In genomic region chr20:61590236-61590635, GRCh38 we compare ENCODE assay signal across 19 cellular contexts.
DNase-seq lines count a peak whose midpoint lies in the region; ATAC-seq and TF ChIP-seq lines count a peak whose summit lies in the region.
"Had no signal": no experiment of that assay in that cellular context is flagged by ENCODE, and none has a peak within 500 bp of the region (broad histone marks: within the 10 kb centered on the region; RNA-seq: fewer than 3 reads in every experiment).

No MANE protein-coding gene starts in this region.

- H3K36me3 ChIP-seq in mesenchymal stem cell (ENCODE audit: control insufficient read depth in 1 of 2, insufficient read depth in 2 of 2, low read depth in 1 of 2, low read length in 2 of 2), result no peaks in the 10 kb centered on the region

- H3K18ac ChIP-seq in mesenchymal stem cell (ENCODE audit: low read depth in 1 of 2, low read length in 2 of 2), result no peak overlapping the region

- no peak overlapping the region for H3K4ac ChIP-seq in mesenchymal stem cell (ENCODE audit: low read depth in 1 of 2, low read length in 2 of 2)

- H2BK15ac ChIP-seq in mesenchymal stem cell (ENCODE audit: low read depth, poor library complexity, severe bottlenecking), result no peak overlapping the region

- no peak overlapping the region for H3K27ac Mint-ChIP-seq in natural killer cell treated with Interleukin-12 subunit alpha and Interleukin-12 subunit beta and Interleukin-15 and Interleukin-18, amount 100 ng/mL, for 72 hours
- no peak overlapping the region for H3K27ac Mint-ChIP-seq in natural killer cell
- H3K27ac Mint-ChIP-seq in activated T-cell treated with anti-CD3 and anti-CD28 coated beads, Interleukin-2, amount 50 U/mL, for 72 hours, result no peak overlapping the region
- H3K27ac Mint-ChIP-seq: B cell; CD4-positive, alpha-beta memory T cell; GM23338; H9 had no signal

- H3K27ac ChIP-seq in mesenchymal stem cell (ENCODE audit: low read length, poor library complexity, severe bottlenecking), result peak overlapping the region; percentile 58
- H3K27ac ChIP-seq: 22Rv1 had no signal

- H3K4me3 ChIP-seq in mesenchymal stem cell (ENCODE audit: insufficient read depth in 1 of 2, low read depth in 1 of 2, low read length in 2 of 2), result no peak overlapping the region
- H3K4me3 ChIP-seq: GM23338 had no signal

- no peak for ATAC-seq in natural killer cell treated with Interleukin-12 subunit alpha and Interleukin-12 subunit beta and Interleukin-15 and Interleukin-18, amount 100 ng/mL, for 72 hours
- no peak for ATAC-seq in natural killer cell
- no peak for ATAC-seq in activated T-cell treated with anti-CD3 and anti-CD28 coated beads, Interleukin-2, amount 50 U/mL, for 72 hours (replicated peaks in 1 of 2)
- ATAC-seq: GM23338, HCT116 had no signal

- intact Hi-C loops in natural killer cell (cut with micrococcal nuclease), result no loop called here

- H3K14ac ChIP-seq in mesenchymal stem cell (ENCODE audit: low read length in 2 of 2), result peak overlapping the region in 1 of 2 experiments; percentile 73

- H2BK120ac ChIP-seq in mesenchymal stem cell (ENCODE audit: low read depth, low read length), result peak overlapping the region; percentile 62

- H3K4me3 Mint-ChIP-seq in natural killer cell treated with Interleukin-12 subunit alpha and Interleukin-12 subunit beta and Interleukin-15 and Interleukin-18, amount 100 ng/mL, for 72 hours, result no peak overlapping the region
- H3K4me3 Mint-ChIP-seq in natural killer cell, result no peak overlapping the region
- H3K4me3 Mint-ChIP-seq in activated T-cell treated with anti-CD3 and anti-CD28 coated beads, Interleukin-2, amount 50 U/mL, for 72 hours, result no peak overlapping the region
- H3K4me3 Mint-ChIP-seq: B cell; CD4-positive, alpha-beta memory T cell; GM23338; H9 had no signal

- H3K9me3 ChIP-seq in mesenchymal stem cell (ENCODE audit: control insufficient read depth, low read length), result peaks cover 22% of the 10 kb centered on the region

- no peak overlapping the region for H3K9ac ChIP-seq in mesenchymal stem cell (ENCODE audit: low read length)

- peak; percentile 18 for DNase-seq in natural killer cell treated with Interleukin-12 subunit alpha and Interleukin-12 subunit beta and Interleukin-15 and Interleukin-18, amount 100 ng/mL, for 72 hours (ENCODE audit: low spot score)
- DNase-seq in natural killer cell (no peak), RPMI8226 (peak; percentile 56), mesenchymal stem cell (no peak), OCI-M1 (lab: John Stamatoyannopoulos, UW) (no peak), hippocampal formation (lab: John Stamatoyannopoulos, UW) (no peak)
- DNase-seq in activated T-cell treated with anti-CD3 and anti-CD28 coated beads, Interleukin-2, amount 50 U/mL, for 72 hours, result no peak
- DNase-seq: C1 segment of cervical spinal cord; Calu3; CD4-positive, alpha-beta memory T cell; COR-L47; DMS53; DMS79 treated with DMSO at 0.1 percent for 48 hours; GF-D8; H9 had no signal

- H3K4me1 ChIP-seq in mesenchymal stem cell (ENCODE audit: control insufficient read depth, insufficient read depth, low read depth, low read length), result peaks cover 24% of the 10 kb centered on the region

- H3K9me3 Mint-ChIP-seq in natural killer cell treated with Interleukin-12 subunit alpha and Interleukin-12 subunit beta and Interleukin-15 and Interleukin-18, amount 100 ng/mL, for 72 hours, result no peaks in the 10 kb centered on the region
- peaks cover 0 to 4% of the 10 kb centered on the region in 2 donors for H3K9me3 Mint-ChIP-seq in natural killer cell
- H3K9me3 Mint-ChIP-seq in activated T-cell treated with anti-CD3 and anti-CD28 coated beads, Interleukin-2, amount 50 U/mL, for 72 hours, result peaks cover 4 to 8% of the 10 kb centered on the region in 2 donors

- peak overlapping the region; percentile 22 for H2BK5ac ChIP-seq in mesenchymal stem cell (ENCODE audit: low read depth, low read length, poor library complexity, severe bottlenecking)

- H3K79me1 ChIP-seq in mesenchymal stem cell (replicated peaks; ENCODE audit: low read length, poor library complexity, severe bottlenecking), result no peaks in the 10 kb centered on the region

- H3K36me3 Mint-ChIP-seq in natural killer cell treated with Interleukin-12 subunit alpha and Interleukin-12 subunit beta and Interleukin-15 and Interleukin-18, amount 100 ng/mL, for 72 hours, result peaks cover 5% of the 10 kb centered on the region
- no peaks in the 10 kb centered on the region for H3K36me3 Mint-ChIP-seq in natural killer cell
- peaks cover 0 to 3% of the 10 kb centered on the region in 2 donors for H3K36me3 Mint-ChIP-seq in activated T-cell treated with anti-CD3 and anti-CD28 coated beads, Interleukin-2, amount 50 U/mL, for 72 hours (ENCODE audit: insufficient read depth in 2 of 2)

- peak overlapping the region; percentile 79 for H2AK5ac ChIP-seq in mesenchymal stem cell (ENCODE audit: low read length, severe bottlenecking)

- peak overlapping the region; percentile 87 for H4K91ac ChIP-seq in mesenchymal stem cell (ENCODE audit: low read length)

- H2AFZ ChIP-seq in mesenchymal stem cell (ENCODE audit: low read depth, low read length), result no peak overlapping the region
- H2AFZ ChIP-seq: GM23338 had no signal

- peak overlapping the region in 1 of 2 experiments; percentile 37 for H2BK12ac ChIP-seq in mesenchymal stem cell (ENCODE audit: low read length in 2 of 2)

- H3K4me2 ChIP-seq in mesenchymal stem cell (ENCODE audit: low read length, poor library complexity, severe bottlenecking), result no peak overlapping the region
- H3K4me2 ChIP-seq: GM23338 had no signal

- peak overlapping the region; percentile 13 for H4K8ac ChIP-seq in mesenchymal stem cell (ENCODE audit: low read length)

- H3K27me3 ChIP-seq in mesenchymal stem cell (ENCODE audit: control insufficient read depth in 1 of 2, insufficient read depth in 1 of 2, low read length in 2 of 2), result peaks cover 0 to 8% of the 10 kb centered on the region in 2 experiments

- TF ChIP-seq CTCF in natural killer cell (IDR thresholded peaks at IDR 0.05), result no peak

- H3K23ac ChIP-seq in mesenchymal stem cell (ENCODE audit: low read length in 2 of 2), result no peak overlapping the region

- H3K4me1 Mint-ChIP-seq in natural killer cell treated with Interleukin-12 subunit alpha and Interleukin-12 subunit beta and Interleukin-15 and Interleukin-18, amount 100 ng/mL, for 72 hours (ENCODE audit: low read depth in 2 of 2), result no peaks in the 10 kb centered on the region
- no peaks in the 10 kb centered on the region for H3K4me1 Mint-ChIP-seq in natural killer cell
- H3K4me1 Mint-ChIP-seq in activated T-cell treated with anti-CD3 and anti-CD28 coated beads, Interleukin-2, amount 50 U/mL, for 72 hours (ENCODE audit: low read depth), result no peaks in the 10 kb centered on the region
- H3K4me1 Mint-ChIP-seq: B cell; CD4-positive, alpha-beta memory T cell had no signal

- peaks cover 3 to 5% of the 10 kb centered on the region in 2 donors for H3K27me3 Mint-ChIP-seq in natural killer cell treated with Interleukin-12 subunit alpha and Interleukin-12 subunit beta and Interleukin-15 and Interleukin-18, amount 100 ng/mL, for 72 hours
- no peaks in the 10 kb centered on the region for H3K27me3 Mint-ChIP-seq in natural killer cell (ENCODE audit: low read depth in 2 of 2)
- H3K27me3 Mint-ChIP-seq in activated T-cell treated with anti-CD3 and anti-CD28 coated beads, Interleukin-2, amount 50 U/mL, for 72 hours (ENCODE audit: low read depth), result peaks cover 6% of the 10 kb centered on the region
- H3K27me3 Mint-ChIP-seq: B cell had no signal

- 89% methylated on average over 12 of the region's 12 CpGs for WGBS in mesenchymal stem cell

Comparison
In these comparisons a context has a peak if more than half of its experiments do, and no peak if none do; other contexts are left out.
1. DNase-seq: peak in natural killer cell treated with Interleukin-12 subunit alpha and Interleukin-12 subunit beta and Interleukin-15 and Interleukin-18, amount 100 ng/mL, for 72 hours (single experiment) and RPMI8226 (single experiment); none in natural killer cell (single experiment), mesenchymal stem cell (single experiment), activated T-cell treated with anti-CD3 and anti-CD28 coated beads, Interleukin-2, amount 50 U/mL, for 72 hours (0 of 2), OCI-M1 (single experiment) and hippocampal formation (0 of 2).